In the genomic region with DNA sequence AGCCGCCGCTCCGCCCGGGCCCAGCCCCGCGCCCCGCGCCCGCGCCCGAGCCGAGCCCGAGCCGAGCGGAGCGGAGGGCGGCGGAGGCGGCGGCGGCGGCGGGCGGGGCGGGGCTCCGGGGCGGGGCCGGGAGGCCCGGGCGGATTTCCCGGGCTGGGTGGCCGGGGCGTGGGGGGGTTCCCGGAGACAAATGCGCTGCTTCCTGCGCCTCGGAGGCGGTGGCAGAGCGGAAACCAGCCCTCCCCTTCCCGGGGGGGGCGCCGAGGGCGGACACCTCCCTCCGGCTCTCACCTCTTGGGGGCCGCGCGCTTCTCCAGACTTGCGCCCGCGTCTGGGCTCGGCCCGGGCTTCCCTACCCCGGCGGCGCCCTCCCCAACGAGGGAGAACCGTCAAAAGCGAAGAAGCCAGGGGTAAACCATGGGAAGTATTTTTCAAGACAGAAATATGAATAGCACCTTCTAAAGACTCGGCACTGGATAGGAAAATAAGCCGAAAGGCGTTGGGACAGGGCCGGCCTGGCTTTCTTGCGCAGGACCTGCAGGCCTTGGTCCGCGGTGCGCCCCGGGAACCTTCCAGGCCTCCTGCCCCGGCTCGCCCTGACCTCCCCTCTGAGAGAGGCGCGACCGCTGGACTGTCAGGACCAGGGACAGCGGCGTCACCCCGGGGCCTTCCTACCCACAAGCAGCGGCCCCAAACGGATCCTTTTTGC, we compare ENCODE assay signal across 1 cellular context.
TF ChIP-seq lines count a peak whose summit lies in the region.

Gene MAPK11 (minus strand): TSS at position 79 of the 709 bp plus-strand sequence. CDS start 88 bp downstream, outside the sequence.

TF ChIP-seq in HepG2, 621 proteins besides CTCF, POLR2A, EP300 and RAD21 (continued from another document and continues in another):
- TF ChIP-seq TBX2 (CRISPR knock-in tag; IDR thresholded peaks at IDR 0.05; ENCODE audit: borderline replicate concordance) (peak; percentile 73), ZNF331 (CRISPR knock-in tag; IDR thresholded peaks at IDR 0.05) (peak; percentile 75; the same call in 1 of the 2 replicates), STAT6 (CRISPR knock-in tag; IDR thresholded peaks at IDR 0.05; ENCODE audit: borderline replicate concordance) (no peak), POGK (CRISPR knock-in tag; conservative IDR thresholded peaks at IDR 0.05) (peak; percentile 69; the same call in 1 of the 2 replicates), MED13 (CRISPR knock-in tag; IDR thresholded peaks at IDR 0.05) (peak; percentile 63; the same call in 1 of the 2 replicates), HES4 (CRISPR knock-in tag; IDR thresholded peaks at IDR 0.05; ENCODE audit: borderline replicate concordance) (peak; percentile 95), DNMT3B (CRISPR knock-in tag; conservative IDR thresholded peaks at IDR 0.05) (0 out of 2 replicates have a peak, but pooled peaks have one; percentile 58), SRSF1 (optimal IDR thresholded peaks at IDR 0.05; ENCODE audit: low read depth, low read length) (peak; percentile 41), WIZ (CRISPR knock-in tag; IDR thresholded peaks at IDR 0.05) (peak; percentile 95; the same call in 1 of the 2 replicates), ZMYM4 (CRISPR knock-in tag; IDR thresholded peaks at IDR 0.05) (0 out of 2 replicates have a peak, but pooled peaks have one; percentile 32), ZNF550 (CRISPR knock-in tag; IDR thresholded peaks at IDR 0.05; ENCODE audit: borderline replicate concordance) (no peak), ZHX2 (IDR thresholded peaks at IDR 0.05; ENCODE audit: low read depth) (no peak), ZHX2 (CRISPR knock-in tag; IDR thresholded peaks at IDR 0.05; ENCODE audit: borderline replicate concordance) (0 out of 2 replicates have a peak, but pooled peaks have one; percentile 49), ARNT2 (CRISPR knock-in tag; IDR thresholded peaks at IDR 0.05; ENCODE audit: low read depth) (peak; percentile 86), TEAD2 (CRISPR knock-in tag; IDR thresholded peaks at IDR 0.05) (no peak), STAG1 (CRISPR knock-in tag; IDR thresholded peaks at IDR 0.05) (no peak; the same call in 1 of the 2 replicates), THYN1 (CRISPR knock-in tag; IDR thresholded peaks at IDR 0.05; ENCODE audit: borderline replicate concordance, low read depth) (no peak), SP4 (CRISPR knock-in tag; IDR thresholded peaks at IDR 0.05) (peak; percentile 39; the same call in 1 of the 2 replicates), ZNF281 (CRISPR knock-in tag; IDR thresholded peaks at IDR 0.05; ENCODE audit: borderline replicate concordance) (peak; percentile 53; the same call in 1 of the 2 replicates), ZNF577 (CRISPR knock-in tag; IDR thresholded peaks at IDR 0.05; ENCODE audit: borderline replicate concordance, low read depth) (no peak), BHLHE40 (IDR thresholded peaks at IDR 0.05; ENCODE audit: low read length) (no peak), ZNF296 (CRISPR knock-in tag; conservative IDR thresholded peaks at IDR 0.05) (no peak), ZNF263 (CRISPR knock-in tag; IDR thresholded peaks at IDR 0.05) (peak; percentile 44; the same call in 1 of the 2 replicates), ZNF160 (CRISPR knock-in tag; IDR thresholded peaks at IDR 0.05) (0 out of 2 replicates have a peak, but pooled peaks have one; percentile 69), KLF9 (CRISPR knock-in tag; IDR thresholded peaks at IDR 0.05; ENCODE audit: low read depth) (no peak), RBFOX2 (IDR thresholded peaks at IDR 0.05; ENCODE audit: low read depth, low read length) (no peak), XRCC5 (optimal IDR thresholded peaks at IDR 0.05; ENCODE audit: low read length) (peak; percentile 61), ZNF709 (CRISPR knock-in tag; IDR thresholded peaks at IDR 0.05) (peak; percentile 86), ZSCAN29 (CRISPR knock-in tag; conservative IDR thresholded peaks at IDR 0.05) (0 out of 2 replicates have a peak, but pooled peaks have one; percentile 27)
- TF ChIP-seq, protein P1, sequence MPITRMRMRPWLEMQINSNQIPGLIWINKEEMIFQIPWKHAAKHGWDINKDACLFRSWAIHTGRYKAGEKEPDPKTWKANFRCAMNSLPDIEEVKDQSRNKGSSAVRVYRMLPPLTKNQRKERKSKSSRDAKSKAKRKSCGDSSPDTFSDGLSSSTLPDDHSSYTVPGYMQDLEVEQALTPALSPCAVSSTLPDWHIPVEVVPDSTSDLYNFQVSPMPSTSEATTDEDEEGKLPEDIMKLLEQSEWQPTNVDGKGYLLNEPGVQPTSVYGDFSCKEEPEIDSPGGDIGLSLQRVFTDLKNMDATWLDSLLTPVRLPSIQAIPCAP (CRISPR knock-in tag; IDR thresholded peaks at IDR 0.05; ENCODE audit: low read depth): no peak
- TF ChIP-seq, protein P2, sequence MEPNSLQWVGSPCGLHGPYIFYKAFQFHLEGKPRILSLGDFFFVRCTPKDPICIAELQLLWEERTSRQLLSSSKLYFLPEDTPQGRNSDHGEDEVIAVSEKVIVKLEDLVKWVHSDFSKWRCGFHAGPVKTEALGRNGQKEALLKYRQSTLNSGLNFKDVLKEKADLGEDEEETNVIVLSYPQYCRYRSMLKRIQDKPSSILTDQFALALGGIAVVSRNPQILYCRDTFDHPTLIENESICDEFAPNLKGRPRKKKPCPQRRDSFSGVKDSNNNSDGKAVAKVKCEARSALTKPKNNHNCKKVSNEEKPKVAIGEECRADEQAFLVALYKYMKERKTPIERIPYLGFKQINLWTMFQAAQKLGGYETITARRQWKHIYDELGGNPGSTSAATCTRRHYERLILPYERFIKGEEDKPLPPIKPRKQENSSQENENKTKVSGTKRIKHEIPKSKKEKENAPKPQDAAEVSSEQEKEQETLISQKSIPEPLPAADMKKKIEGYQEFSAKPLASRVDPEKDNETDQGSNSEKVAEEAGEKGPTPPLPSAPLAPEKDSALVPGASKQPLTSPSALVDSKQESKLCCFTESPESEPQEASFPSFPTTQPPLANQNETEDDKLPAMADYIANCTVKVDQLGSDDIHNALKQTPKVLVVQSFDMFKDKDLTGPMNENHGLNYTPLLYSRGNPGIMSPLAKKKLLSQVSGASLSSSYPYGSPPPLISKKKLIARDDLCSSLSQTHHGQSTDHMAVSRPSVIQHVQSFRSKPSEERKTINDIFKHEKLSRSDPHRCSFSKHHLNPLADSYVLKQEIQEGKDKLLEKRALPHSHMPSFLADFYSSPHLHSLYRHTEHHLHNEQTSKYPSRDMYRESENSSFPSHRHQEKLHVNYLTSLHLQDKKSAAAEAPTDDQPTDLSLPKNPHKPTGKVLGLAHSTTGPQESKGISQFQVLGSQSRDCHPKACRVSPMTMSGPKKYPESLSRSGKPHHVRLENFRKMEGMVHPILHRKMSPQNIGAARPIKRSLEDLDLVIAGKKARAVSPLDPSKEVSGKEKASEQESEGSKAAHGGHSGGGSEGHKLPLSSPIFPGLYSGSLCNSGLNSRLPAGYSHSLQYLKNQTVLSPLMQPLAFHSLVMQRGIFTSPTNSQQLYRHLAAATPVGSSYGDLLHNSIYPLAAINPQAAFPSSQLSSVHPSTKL (CRISPR knock-in tag; IDR thresholded peaks at IDR 0.05): peak; percentile 49; the same call in 1 of the 2 replicates
- TF ChIP-seq, protein P3, sequence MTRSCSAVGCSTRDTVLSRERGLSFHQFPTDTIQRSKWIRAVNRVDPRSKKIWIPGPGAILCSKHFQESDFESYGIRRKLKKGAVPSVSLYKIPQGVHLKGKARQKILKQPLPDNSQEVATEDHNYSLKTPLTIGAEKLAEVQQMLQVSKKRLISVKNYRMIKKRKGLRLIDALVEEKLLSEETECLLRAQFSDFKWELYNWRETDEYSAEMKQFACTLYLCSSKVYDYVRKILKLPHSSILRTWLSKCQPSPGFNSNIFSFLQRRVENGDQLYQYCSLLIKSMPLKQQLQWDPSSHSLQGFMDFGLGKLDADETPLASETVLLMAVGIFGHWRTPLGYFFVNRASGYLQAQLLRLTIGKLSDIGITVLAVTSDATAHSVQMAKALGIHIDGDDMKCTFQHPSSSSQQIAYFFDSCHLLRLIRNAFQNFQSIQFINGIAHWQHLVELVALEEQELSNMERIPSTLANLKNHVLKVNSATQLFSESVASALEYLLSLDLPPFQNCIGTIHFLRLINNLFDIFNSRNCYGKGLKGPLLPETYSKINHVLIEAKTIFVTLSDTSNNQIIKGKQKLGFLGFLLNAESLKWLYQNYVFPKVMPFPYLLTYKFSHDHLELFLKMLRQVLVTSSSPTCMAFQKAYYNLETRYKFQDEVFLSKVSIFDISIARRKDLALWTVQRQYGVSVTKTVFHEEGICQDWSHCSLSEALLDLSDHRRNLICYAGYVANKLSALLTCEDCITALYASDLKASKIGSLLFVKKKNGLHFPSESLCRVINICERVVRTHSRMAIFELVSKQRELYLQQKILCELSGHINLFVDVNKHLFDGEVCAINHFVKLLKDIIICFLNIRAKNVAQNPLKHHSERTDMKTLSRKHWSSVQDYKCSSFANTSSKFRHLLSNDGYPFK (CRISPR knock-in tag; IDR thresholded peaks at IDR 0.05; ENCODE audit: borderline replicate concordance): peak; percentile 53; the same call in 1 of the 2 replicates
